16 cellular contexts compared by ENCODE assay signal in the genomic region with DNA sequence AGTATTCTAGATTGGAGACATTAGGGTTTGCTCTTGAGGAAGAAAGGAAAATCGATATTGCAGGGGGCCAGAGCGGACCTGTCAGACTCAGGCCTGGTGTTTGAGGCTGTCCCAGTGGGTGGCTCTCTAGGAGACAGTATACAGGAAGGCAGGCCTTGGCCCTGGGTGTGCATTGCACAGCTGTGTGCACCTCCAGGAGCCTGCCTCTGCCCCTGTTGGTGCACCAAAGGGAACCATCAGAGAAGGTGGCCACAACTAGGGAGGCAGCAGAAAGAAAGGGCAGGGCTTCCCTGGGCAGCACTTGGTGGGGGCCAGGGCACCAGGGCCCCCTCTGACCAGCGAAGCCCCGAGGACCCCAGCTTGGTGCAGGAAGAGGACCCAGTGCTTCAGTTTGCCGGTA.
DNase-seq lines count a peak whose midpoint lies in the region; ATAC-seq, FAIRE-seq and TF ChIP-seq lines count a peak whose summit lies in the region.
"Had no signal": no experiment of that assay in that cellular context is flagged by ENCODE, and none has a peak within 500 bp of the region (broad histone marks: within the 10 kb centered on the region; RNA-seq: fewer than 3 reads in every experiment).

No MANE protein-coding gene starts in this region.

- no peaks in the 10 kb centered on the region for H3K23me2 ChIP-seq in H9 (ENCODE audit: insufficient read length, low read depth, low read length, poor library complexity, severe bottlenecking)

- no peak overlapping the region for H3K4ac ChIP-seq in H9 (ENCODE audit: low read depth, low read length)

- no peak overlapping the region for H4K91ac ChIP-seq in H9 (ENCODE audit: insufficient read length, low read depth, low read length)

- H3K79me2 ChIP-seq in H9 (ENCODE audit: insufficient read depth, low read length), result no peaks in the 10 kb centered on the region

- no peak for FAIRE-seq in kidney (lab: Jason Lieb, UNC)
- FAIRE-seq: HTR-8/SVneo, K562 had no signal

- no peak overlapping the region for H2BK20ac ChIP-seq in H9 (ENCODE audit: low read depth, low read length, poor library complexity, severe bottlenecking)

- TF ChIP-seq POLR2A in stomach (IDR thresholded peaks at IDR 0.05), result no peak

- H3K4me3 Mint-ChIP-seq in H9, result no peak overlapping the region
- no peak overlapping the region for H3K4me3 Mint-ChIP-seq in activated CD8-positive, alpha-beta memory T cell treated with anti-CD3 and anti-CD28 coated beads, Interleukin-2, amount 10 ng/mL, durations not matched to agents 7 days and 5 days
- H3K4me3 Mint-ChIP-seq: CD8-positive, alpha-beta T cell had no signal

- H3K9me3 Mint-ChIP-seq in H9, result no peaks in the 10 kb centered on the region; a peak in 1 of 5 replicates
- peaks cover 2% of the 10 kb centered on the region for H3K9me3 Mint-ChIP-seq in activated CD8-positive, alpha-beta memory T cell treated with anti-CD3 and anti-CD28 coated beads, Interleukin-2, amount 10 ng/mL, durations not matched to agents 7 days and 5 days (ENCODE audit: low read depth)
- H3K9me3 Mint-ChIP-seq: CD8-positive, alpha-beta T cell had no signal

- H3K27me3 ChIP-seq in H9 (ENCODE audit: insufficient read depth, low read length) (no peaks in the 10 kb centered on the region), RWPE2 (ENCODE audit: insufficient read depth, poor library complexity, severe bottlenecking) (no peaks in the 10 kb centered on the region), stomach (no peaks in the 10 kb centered on the region)

- TF ChIP-seq CTCF in H9 (conservative IDR thresholded peaks at IDR 0.05), result no peak
- no peak for TF ChIP-seq CTCF in RWPE2 (IDR thresholded peaks at IDR 0.05; ENCODE audit: poor library complexity, severe bottlenecking)
- TF ChIP-seq CTCF in kidney (IDR thresholded peaks at IDR 0.05; ENCODE audit: borderline replicate concordance, extremely low read depth, insufficient read depth), result no peak
- no peak for TF ChIP-seq CTCF in GM20000 (IDR thresholded peaks at IDR 0.05; ENCODE audit: extremely low read depth, missing control alignments)
- no peak for TF ChIP-seq CTCF in stomach (IDR thresholded peaks at IDR 0.05)

- H3K79me1 ChIP-seq in H9 (ENCODE audit: insufficient read depth, low read depth, low read length, poor library complexity, severe bottlenecking), result no peaks in the 10 kb centered on the region

- H3K4me2 ChIP-seq in H9 (ENCODE audit: insufficient read depth, insufficient read length, low read length), result no peak overlapping the region

- H3K9ac ChIP-seq in H9 (ENCODE audit: extremely low read depth, insufficient read length, low read length), result no peak overlapping the region
- no peak overlapping the region for H3K9ac ChIP-seq in kidney (ENCODE audit: low read length in 2 of 2)
- H3K9ac ChIP-seq: BLaER1 treated with 17β-estradiol and CSF1 and Interleukin-3, amounts not matched to agents 10 nM and 100 nM had no signal

- no peak for TF ChIP-seq EP300 in stomach (IDR thresholded peaks at IDR 0.05)

- no peak overlapping the region for H3K18ac ChIP-seq in H9 (ENCODE audit: insufficient read length, low read depth, low read length)

- CTCF ChIA-PET in activated CD8-positive, alpha-beta memory T cell treated with anti-CD3 and anti-CD28 coated beads, Interleukin-2, amount 10 ng/mL, durations not matched to agents 7 days and 5 days (lab: Charles Lee), result no interaction called here

- H2BK15ac ChIP-seq in H9 (ENCODE audit: low read depth, low read length), result no peak overlapping the region

- H3K36me3 ChIP-seq in RWPE2 (ENCODE audit: low read depth) (no peaks in the 10 kb centered on the region), kidney (ENCODE audit: control insufficient read depth in 1 of 2, insufficient read depth in 2 of 2, low read length in 2 of 2) (no peaks in the 10 kb centered on the region), stomach (no peaks in the 10 kb centered on the region)
- H3K36me3 ChIP-seq: BLaER1 treated with 17β-estradiol and CSF1 and Interleukin-3, amounts not matched to agents 10 nM and 100 nM; HAP-1 had no signal

- peaks cover 3% of the 10 kb centered on the region; the same call in 1 of the 2 replicates for H3K27me3 Mint-ChIP-seq in H9 (ENCODE audit: low read depth)
- peaks cover 8% of the 10 kb centered on the region for H3K27me3 Mint-ChIP-seq in activated CD8-positive, alpha-beta memory T cell treated with anti-CD3 and anti-CD28 coated beads, Interleukin-2, amount 10 ng/mL, durations not matched to agents 7 days and 5 days

- intact Hi-C loops in kidney (cut with DNase I), result no loop called here
- intact Hi-C loops in stomach (cut with DNase I; ENCODE audit: low total_unique reads), result no loop called here

- H3K4me3 ChIP-seq in RWPE2 (ENCODE audit: severe bottlenecking) (no peak overlapping the region), kidney (ENCODE audit: low read length in 2 of 2) (no peak overlapping the region), stomach (no peak overlapping the region)
- H3K4me3 ChIP-seq: BLaER1 treated with 17β-estradiol and CSF1 and Interleukin-3, amounts not matched to agents 10 nM and 100 nM; HAP-1; K562 had no signal

- H2BK12ac ChIP-seq in H9 (ENCODE audit: insufficient read length, low read depth, low read length), result no peak overlapping the region

- H3K23ac ChIP-seq in H9 (ENCODE audit: insufficient read length, low read depth, low read length), result no peak overlapping the region

- H3K9me3 ChIP-seq in H9 (ENCODE audit: control insufficient read depth, low read depth, low read length) (no peaks in the 10 kb centered on the region), RWPE2 (ENCODE audit: severe bottlenecking) (no peaks in the 10 kb centered on the region), kidney (ENCODE audit: control insufficient read depth in 1 of 2, low read length in 2 of 2) (no peaks in the 10 kb centered on the region), stomach (no peaks in the 10 kb centered on the region)
- H3K9me3 ChIP-seq: HAP-1 had no signal

- H4K5ac ChIP-seq in H9 (ENCODE audit: insufficient read length, low read depth, low read length), result no peak overlapping the region

- H3K27ac ChIP-seq in H9 (ENCODE audit: insufficient read length, low read depth, low read length) (no peak overlapping the region), RWPE2 (ENCODE audit: poor library complexity, severe bottlenecking) (no peak overlapping the region), kidney (ENCODE audit: low read depth in 2 of 2, low read length in 2 of 2) (no peak overlapping the region), stomach (no peak overlapping the region)
- H3K27ac ChIP-seq: BLaER1 treated with 17β-estradiol and CSF1 and Interleukin-3, amounts not matched to agents 10 nM and 100 nM had no signal

- DNase-seq in H9 (peak; percentile 27), RWPE2 (ENCODE audit: low spot score) (peak; percentile 16), kidney (peak; percentile 29), GM20000 (ENCODE audit: low spot score) (no peak), stomach (no peak)
- no peak for DNase-seq in activated CD8-positive, alpha-beta memory T cell treated with anti-CD3 and anti-CD28 coated beads, Interleukin-2, amount 10 ng/mL, durations not matched to agents 7 days and 5 days
- DNase-seq: Calu3; CD8-positive, alpha-beta T cell; DMS79 treated with DMSO at 0.1 percent for 48 hours; GF-D8; GOT3; IMR-90 had no signal

- H3K4me1 ChIP-seq in H9 (ENCODE audit: insufficient read depth, low read length) (no peaks in the 10 kb centered on the region), RWPE2 (ENCODE audit: insufficient read depth, poor library complexity, severe bottlenecking) (no peaks in the 10 kb centered on the region), kidney (ENCODE audit: control insufficient read depth in 1 of 2, insufficient read depth in 1 of 2, low read depth in 1 of 2, low read length in 2 of 2) (peaks cover 0 to 2% of the 10 kb centered on the region in 2 donors), stomach (peaks cover 5 to 26% (median 14%) of the 10 kb centered on the region in 4 donors)
- H3K4me1 ChIP-seq: HAP-1 had no signal

- peaks cover 10 to 22% of the 10 kb centered on the region in 2 experiments for H3K4me1 Mint-ChIP-seq in H9
- H3K4me1 Mint-ChIP-seq in activated CD8-positive, alpha-beta memory T cell treated with anti-CD3 and anti-CD28 coated beads, Interleukin-2, amount 10 ng/mL, durations not matched to agents 7 days and 5 days, result no peaks in the 10 kb centered on the region

- H3K36me3 Mint-ChIP-seq in H9 (ENCODE audit: insufficient read depth in 1 of 3, low read depth in 3 of 3), result no peaks in the 10 kb centered on the region
- no peaks in the 10 kb centered on the region for H3K36me3 Mint-ChIP-seq in activated CD8-positive, alpha-beta memory T cell treated with anti-CD3 and anti-CD28 coated beads, Interleukin-2, amount 10 ng/mL, durations not matched to agents 7 days and 5 days
- H3K36me3 Mint-ChIP-seq: CD8-positive, alpha-beta T cell had no signal

- H2BK120ac ChIP-seq in H9 (ENCODE audit: low read depth, low read length, poor library complexity, severe bottlenecking), result no peak overlapping the region

- H3K27ac Mint-ChIP-seq in H9, result peak overlapping the region in 1 of 3 experiments; percentile 85; a peak in 1 of 7 replicates
- H3K27ac Mint-ChIP-seq in activated CD8-positive, alpha-beta memory T cell treated with anti-CD3 and anti-CD28 coated beads, Interleukin-2, amount 10 ng/mL, durations not matched to agents 7 days and 5 days, result no peak overlapping the region
- H3K27ac Mint-ChIP-seq: CD8-positive, alpha-beta T cell had no signal

- H3T11ph ChIP-seq in H9 (ENCODE audit: low read length), result no peak overlapping the region

- no peak overlapping the region for H4K8ac ChIP-seq in H9 (replicated peaks; ENCODE audit: insufficient read length, low read depth, low read length)

- no peak for ATAC-seq in RWPE2 (ENCODE audit: low read depth)
- ATAC-seq in activated CD8-positive, alpha-beta memory T cell treated with anti-CD3 and anti-CD28 coated beads, Interleukin-2, amount 10 ng/mL, durations not matched to agents 7 days and 5 days, result no peak
- ATAC-seq: CD8-positive, alpha-beta T cell; K562 had no signal

- H2BK5ac ChIP-seq in H9 (ENCODE audit: insufficient read length, low read length), result no peak overlapping the region

- H3K56ac ChIP-seq in H9 (ENCODE audit: insufficient read length, low read depth, low read length), result no peak overlapping the region

- H3K14ac ChIP-seq in H9 (ENCODE audit: insufficient read depth, low read length), result no peak overlapping the region

- H2AFZ ChIP-seq in H9 (ENCODE audit: low read length), result no peak overlapping the region

- no peaks in the 10 kb centered on the region for H4K20me1 ChIP-seq in H9 (ENCODE audit: control insufficient read depth, insufficient read depth, insufficient read length)

- no CpG with 5 or more reads among the region's 5 CpGs for WGBS in H9 (ENCODE audit: extremely low coverage, insufficient read length, low lambda C conversion rate)
- 85 to 97% (median 93%) methylated on average over 5 of the region's 5 CpGs for WGBS in stomach, 5 donors

- no peak overlapping the region for H2AK5ac ChIP-seq in H9 (ENCODE audit: insufficient read length, low read length)

Comparison
In these comparisons a context has a peak if more than half of its experiments do, and no peak if none do; other contexts are left out.
1. DNase-seq: peak in H9 (single experiment), RWPE2 (single experiment) and kidney (single experiment); none in GM20000 (single experiment), stomach (single experiment) and activated CD8-positive, alpha-beta memory T cell treated with anti-CD3 and anti-CD28 coated beads, Interleukin-2, amount 10 ng/mL, durations not matched to agents 7 days and 5 days (single experiment).